Comparison of ENCODE assay signal across 1 cellular context in genomic region chr6:154510144-154510905, GRCh38.
A peak's percentile ranks its signal among the peaks of the same experiment; 100 is the strongest.
TF ChIP-seq lines count a peak whose summit lies in the region.

TSS of gene CNKSR3 (minus strand) at chr6:154510685. CDS start at chr6:154510114, 571 bp downstream.

TF ChIP-seq in HepG2, 621 proteins besides CTCF, POLR2A, EP300 and RAD21 (continued from another document and continues in another):
- TF ChIP-seq, protein P1, sequence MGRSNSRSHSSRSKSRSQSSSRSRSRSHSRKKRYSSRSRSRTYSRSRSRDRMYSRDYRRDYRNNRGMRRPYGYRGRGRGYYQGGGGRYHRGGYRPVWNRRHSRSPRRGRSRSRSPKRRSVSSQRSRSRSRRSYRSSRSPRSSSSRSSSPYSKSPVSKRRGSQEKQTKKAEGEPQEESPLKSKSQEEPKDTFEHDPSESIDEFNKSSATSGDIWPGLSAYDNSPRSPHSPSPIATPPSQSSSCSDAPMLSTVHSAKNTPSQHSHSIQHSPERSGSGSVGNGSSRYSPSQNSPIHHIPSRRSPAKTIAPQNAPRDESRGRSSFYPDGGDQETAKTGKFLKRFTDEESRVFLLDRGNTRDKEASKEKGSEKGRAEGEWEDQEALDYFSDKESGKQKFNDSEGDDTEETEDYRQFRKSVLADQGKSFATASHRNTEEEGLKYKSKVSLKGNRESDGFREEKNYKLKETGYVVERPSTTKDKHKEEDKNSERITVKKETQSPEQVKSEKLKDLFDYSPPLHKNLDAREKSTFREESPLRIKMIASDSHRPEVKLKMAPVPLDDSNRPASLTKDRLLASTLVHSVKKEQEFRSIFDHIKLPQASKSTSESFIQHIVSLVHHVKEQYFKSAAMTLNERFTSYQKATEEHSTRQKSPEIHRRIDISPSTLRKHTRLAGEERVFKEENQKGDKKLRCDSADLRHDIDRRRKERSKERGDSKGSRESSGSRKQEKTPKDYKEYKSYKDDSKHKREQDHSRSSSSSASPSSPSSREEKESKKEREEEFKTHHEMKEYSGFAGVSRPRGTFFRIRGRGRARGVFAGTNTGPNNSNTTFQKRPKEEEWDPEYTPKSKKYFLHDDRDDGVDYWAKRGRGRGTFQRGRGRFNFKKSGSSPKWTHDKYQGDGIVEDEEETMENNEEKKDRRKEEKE (IDR thresholded peaks at IDR 0.05), result no peak
- TF ChIP-seq ZNF766 (CRISPR knock-in tag; IDR thresholded peaks at IDR 0.05; ENCODE audit: borderline replicate concordance), result no peak; the same call in 1 of the 2 replicates
- no peak for TF ChIP-seq DPF2 (CRISPR knock-in tag; IDR thresholded peaks at IDR 0.05; ENCODE audit: borderline replicate concordance, low read depth)
- TF ChIP-seq, protein P2, sequence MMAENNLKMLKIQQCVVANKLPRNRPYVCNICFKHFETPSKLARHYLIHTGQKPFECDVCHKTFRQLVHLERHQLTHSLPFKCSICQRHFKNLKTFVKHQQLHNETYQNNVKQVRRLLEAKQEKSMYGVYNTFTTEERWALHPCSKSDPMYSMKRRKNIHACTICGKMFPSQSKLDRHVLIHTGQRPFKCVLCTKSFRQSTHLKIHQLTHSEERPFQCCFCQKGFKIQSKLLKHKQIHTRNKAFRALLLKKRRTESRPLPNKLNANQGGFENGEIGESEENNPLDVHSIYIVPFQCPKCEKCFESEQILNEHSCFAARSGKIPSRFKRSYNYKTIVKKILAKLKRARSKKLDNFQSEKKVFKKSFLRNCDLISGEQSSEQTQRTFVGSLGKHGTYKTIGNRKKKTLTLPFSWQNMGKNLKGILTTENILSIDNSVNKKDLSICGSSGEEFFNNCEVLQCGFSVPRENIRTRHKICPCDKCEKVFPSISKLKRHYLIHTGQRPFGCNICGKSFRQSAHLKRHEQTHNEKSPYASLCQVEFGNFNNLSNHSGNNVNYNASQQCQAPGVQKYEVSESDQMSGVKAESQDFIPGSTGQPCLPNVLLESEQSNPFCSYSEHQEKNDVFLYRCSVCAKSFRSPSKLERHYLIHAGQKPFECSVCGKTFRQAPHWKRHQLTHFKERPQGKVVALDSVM (CRISPR knock-in tag; IDR thresholded peaks at IDR 0.05), result no peak
- peak; percentile 97 for TF ChIP-seq ZFP82 (CRISPR knock-in tag; IDR thresholded peaks at IDR 0.05; ENCODE audit: borderline replicate concordance)
- peak; percentile 85 for TF ChIP-seq ZNF124 (CRISPR knock-in tag; IDR thresholded peaks at IDR 0.05)
- no peak for TF ChIP-seq TP53 (CRISPR knock-in tag; conservative IDR thresholded peaks at IDR 0.05)
- TF ChIP-seq NFRKB (IDR thresholded peaks at IDR 0.05), result no peak
- no peak for TF ChIP-seq MLLT10 (CRISPR knock-in tag; IDR thresholded peaks at IDR 0.05)
- TF ChIP-seq ESRRA (CRISPR knock-in tag; IDR thresholded peaks at IDR 0.05; ENCODE audit: low read depth), result 0 out of 2 replicates have a peak, but pooled peaks have one; percentile 73
- TF ChIP-seq ZNF510 (CRISPR knock-in tag; IDR thresholded peaks at IDR 0.05; ENCODE audit: low read depth), result no peak
- TF ChIP-seq, protein P3, sequence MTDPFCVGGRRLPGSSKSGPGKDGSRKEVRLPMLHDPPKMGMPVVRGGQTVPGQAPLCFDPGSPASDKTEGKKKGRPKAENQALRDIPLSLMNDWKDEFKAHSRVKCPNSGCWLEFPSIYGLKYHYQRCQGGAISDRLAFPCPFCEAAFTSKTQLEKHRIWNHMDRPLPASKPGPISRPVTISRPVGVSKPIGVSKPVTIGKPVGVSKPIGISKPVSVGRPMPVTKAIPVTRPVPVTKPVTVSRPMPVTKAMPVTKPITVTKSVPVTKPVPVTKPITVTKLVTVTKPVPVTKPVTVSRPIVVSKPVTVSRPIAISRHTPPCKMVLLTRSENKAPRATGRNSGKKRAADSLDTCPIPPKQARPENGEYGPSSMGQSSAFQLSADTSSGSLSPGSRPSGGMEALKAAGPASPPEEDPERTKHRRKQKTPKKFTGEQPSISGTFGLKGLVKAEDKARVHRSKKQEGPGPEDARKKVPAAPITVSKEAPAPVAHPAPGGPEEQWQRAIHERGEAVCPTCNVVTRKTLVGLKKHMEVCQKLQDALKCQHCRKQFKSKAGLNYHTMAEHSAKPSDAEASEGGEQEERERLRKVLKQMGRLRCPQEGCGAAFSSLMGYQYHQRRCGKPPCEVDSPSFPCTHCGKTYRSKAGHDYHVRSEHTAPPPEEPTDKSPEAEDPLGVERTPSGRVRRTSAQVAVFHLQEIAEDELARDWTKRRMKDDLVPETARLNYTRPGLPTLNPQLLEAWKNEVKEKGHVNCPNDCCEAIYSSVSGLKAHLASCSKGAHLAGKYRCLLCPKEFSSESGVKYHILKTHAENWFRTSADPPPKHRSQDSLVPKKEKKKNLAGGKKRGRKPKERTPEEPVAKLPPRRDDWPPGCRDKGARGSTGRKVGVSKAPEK (CRISPR knock-in tag; IDR thresholded peaks at IDR 0.05; ENCODE audit: borderline replicate concordance), result no peak
- TF ChIP-seq FLYWCH1 (CRISPR knock-in tag; IDR thresholded peaks at IDR 0.05), result no peak
- TF ChIP-seq RBFOX2 (IDR thresholded peaks at IDR 0.05; ENCODE audit: low read depth, low read length), result peak; percentile 95
- no peak; the same call in 1 of the 2 replicates for TF ChIP-seq ZBTB34 (CRISPR knock-in tag; IDR thresholded peaks at IDR 0.05)
- no peak for TF ChIP-seq ZNF136 (CRISPR knock-in tag; IDR thresholded peaks at IDR 0.05; ENCODE audit: low read depth)
- TF ChIP-seq GFI1 (CRISPR knock-in tag; IDR thresholded peaks at IDR 0.05; ENCODE audit: borderline replicate concordance), result peak; percentile 43; the same call in 1 of the 2 replicates
- TF ChIP-seq ZNF567 (CRISPR knock-in tag; IDR thresholded peaks at IDR 0.05; ENCODE audit: borderline replicate concordance), result 0 out of 2 replicates have a peak, but pooled peaks have one; percentile 67
- peak; percentile 83 for TF ChIP-seq MED1 (CRISPR knock-in tag; IDR thresholded peaks at IDR 0.05)
- TF ChIP-seq HNF4G (IDR thresholded peaks at IDR 0.05; ENCODE audit: borderline replicate concordance, low read depth, low read length), result no peak
- no peak for TF ChIP-seq HNF4G (CRISPR knock-in tag; IDR thresholded peaks at IDR 0.05; ENCODE audit: borderline replicate concordance, low read depth)
- TF ChIP-seq MXI1 (IDR thresholded peaks at IDR 0.05; ENCODE audit: borderline replicate concordance, low read depth, low read length), result peak; percentile 79; the same call in 2 of the 3 replicates
- peak; percentile 87 for TF ChIP-seq POLR2AphosphoS5 (IDR thresholded peaks at IDR 0.05; ENCODE audit: low read depth, low read length)
- no peak for TF ChIP-seq NONO (IDR thresholded peaks at IDR 0.05)
- peak; percentile 80 for TF ChIP-seq NONO (CRISPR knock-in tag; conservative IDR thresholded peaks at IDR 0.05)
- 0 out of 2 replicates have a peak, but pooled peaks have one; percentile 62 for TF ChIP-seq AKAP8 (CRISPR knock-in tag; IDR thresholded peaks at IDR 0.05)
- peak; percentile 83 for TF ChIP-seq ZNF563 (CRISPR knock-in tag; IDR thresholded peaks at IDR 0.05)
- TF ChIP-seq HES4 (CRISPR knock-in tag; IDR thresholded peaks at IDR 0.05; ENCODE audit: borderline replicate concordance), result peak; percentile 61; the same call in 1 of the 2 replicates
- no peak for TF ChIP-seq NAIF1 (CRISPR knock-in tag; IDR thresholded peaks at IDR 0.05; ENCODE audit: borderline replicate concordance)
- peak; percentile 72 for TF ChIP-seq ZNF331 (CRISPR knock-in tag; IDR thresholded peaks at IDR 0.05)
- TF ChIP-seq GPBP1L1 (CRISPR knock-in tag; IDR thresholded peaks at IDR 0.05), result no peak
- TF ChIP-seq THAP11 (CRISPR knock-in tag; IDR thresholded peaks at IDR 0.05), result peak; percentile 68
- TF ChIP-seq ZNF562 (CRISPR knock-in tag; IDR thresholded peaks at IDR 0.05; ENCODE audit: borderline replicate concordance), result no peak; the same call in 1 of the 2 replicates
- peak; percentile 81; the same call in 1 of the 2 replicates for TF ChIP-seq KAT8 (CRISPR knock-in tag; IDR thresholded peaks at IDR 0.05)
- peak; percentile 84 for TF ChIP-seq ZNF639 (CRISPR knock-in tag; conservative IDR thresholded peaks at IDR 0.05)
- TF ChIP-seq ZBTB3 (CRISPR knock-in tag; IDR thresholded peaks at IDR 0.05; ENCODE audit: borderline replicate concordance, low read depth), result no peak; the same call in 1 of the 2 replicates
- TF ChIP-seq HMGXB3 (CRISPR knock-in tag; IDR thresholded peaks at IDR 0.05; ENCODE audit: borderline replicate concordance), result no peak; the same call in 1 of the 2 replicates
- TF ChIP-seq, protein P4, sequence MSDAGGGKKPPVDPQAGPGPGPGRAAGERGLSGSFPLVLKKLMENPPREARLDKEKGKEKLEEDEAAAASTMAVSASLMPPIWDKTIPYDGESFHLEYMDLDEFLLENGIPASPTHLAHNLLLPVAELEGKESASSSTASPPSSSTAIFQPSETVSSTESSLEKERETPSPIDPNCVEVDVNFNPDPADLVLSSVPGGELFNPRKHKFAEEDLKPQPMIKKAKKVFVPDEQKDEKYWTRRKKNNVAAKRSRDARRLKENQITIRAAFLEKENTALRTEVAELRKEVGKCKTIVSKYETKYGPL (CRISPR knock-in tag; IDR thresholded peaks at IDR 0.05), result no peak; the same call in 1 of the 2 replicates
- TF ChIP-seq IRF2 (CRISPR knock-in tag; IDR thresholded peaks at IDR 0.05), result peak; percentile 93
- TF ChIP-seq ZNF775 (CRISPR knock-in tag; IDR thresholded peaks at IDR 0.05; ENCODE audit: borderline replicate concordance), result 0 out of 2 replicates have a peak, but pooled peaks have one; percentile 39
- peak; percentile 84 for TF ChIP-seq REPIN1 (CRISPR knock-in tag; IDR thresholded peaks at IDR 0.05; ENCODE audit: borderline replicate concordance, low read depth)
- TF ChIP-seq ZSCAN30 (CRISPR knock-in tag; IDR thresholded peaks at IDR 0.05), result no peak
- peak; percentile 79 for TF ChIP-seq ZSCAN25 (CRISPR knock-in tag; IDR thresholded peaks at IDR 0.05)
- TF ChIP-seq PHF8 (CRISPR knock-in tag; IDR thresholded peaks at IDR 0.05), result peak; percentile 81
- peak; percentile 85; the same call in 1 of the 2 replicates for TF ChIP-seq PRMT3 (CRISPR knock-in tag; IDR thresholded peaks at IDR 0.05; ENCODE audit: borderline replicate concordance, low read depth)
